In genomic region chr15:98708191-98708590, GRCh38 we compare ENCODE assay signal across 26 cellular contexts.
"Had no signal": no experiment of that assay in that cellular context is flagged by ENCODE, and none has a peak within 500 bp of the region (broad histone marks: within the 10 kb centered on the region; RNA-seq: fewer than 3 reads in every experiment).

No MANE protein-coding gene starts in this region.

- H3K4me2 ChIP-seq: smooth muscle cell had no signal

- H3K27me3 ChIP-seq: esophagus squamous epithelium, ovary, suprapubic skin, tibial nerve had no signal

- H3K27ac ChIP-seq: epithelial cell of prostate, esophagus squamous epithelium, ovary, prostate gland, suprapubic skin, tibial nerve had no signal

- H3K4me3 ChIP-seq: esophagus squamous epithelium, ovary, prostate gland, smooth muscle cell, suprapubic skin, tibial nerve had no signal

- ATAC-seq: activated naive CD8-positive, alpha-beta T cell treated with anti-CD3 and anti-CD28 coated beads, Interleukin-2, amount 50 U/mL, for 24 hours; T-cell had no signal

- H3K9me3 ChIP-seq: ovary, prostate gland, suprapubic skin had no signal

- DNase-seq: activated CD4-positive, alpha-beta memory T cell treated with anti-CD3 and anti-CD28 coated beads for 36 hours; activated CD4-positive, alpha-beta T cell treated with anti-CD3 and anti-CD28 coated beads, Interleukin-2, amount 10 ng/mL, durations not matched to agents 24 days and 14 days; activated CD4-positive, CD25-positive, alpha-beta regulatory T cell treated with anti-CD3 and anti-CD28 coated beads, Interleukin-2, amount 50 U/mL, for 72 hours; activated CD8-positive, alpha-beta memory T cell treated with anti-CD3 and anti-CD28 coated beads, Interleukin-2, amount 50 U/mL, for 4 hours; activated gamma-delta T cell; activated naive CD4-positive, alpha-beta T cell treated with anti-CD3 and anti-CD28 coated beads, Interleukin-2, amount 10 ng/mL, durations not matched to agents 7 days and 5 days; activated naive CD8-positive, alpha-beta T cell treated with anti-CD3 and anti-CD28 coated beads, Interleukin-2, amount 50 U/mL, for 24 hours; activated T-cell treated with anti-CD3 and anti-CD28 coated beads, Interleukin-2, amount 50 U/mL, for 1 hour; amygdala; dermis blood vessel endothelial cell; effector CD4-positive, alpha-beta T cell; esophagus squamous epithelium; foreskin melanocyte; mammary epithelial cell; naive B cell; ovary; retina; stimulated activated CD4-positive, alpha-beta T cell treated with anti-CD3 and anti-CD28 coated beads, Interleukin-15, amount 100 ng/mL, for 24 hours; stimulated activated CD4-positive, alpha-beta T cell treated with anti-CD3 and anti-CD28 coated beads, Interleukin-2, amount 100 ng/mL, for 24 hours; stimulated activated naive CD4-positive, alpha-beta T cell; T-cell had no signal

- H3K36me3 ChIP-seq: ovary, prostate gland had no signal
